In genomic region chr15:85865070-85865684, GRCh38 we compare ENCODE assay signal across 8 cellular contexts.
DNase-seq lines count a peak whose midpoint lies in the region; ATAC-seq and TF ChIP-seq lines count a peak whose summit lies in the region.

No MANE protein-coding gene starts in this region.

- H3K27ac Mint-ChIP-seq in activated CD4-positive, alpha-beta memory T cell treated with anti-CD3 and anti-CD28 coated beads for 36 hours, result no peak overlapping the region
- no peak overlapping the region for H3K27ac Mint-ChIP-seq in activated CD4-positive, alpha-beta memory T cell treated with anti-CD3 and anti-CD28 coated beads, Interleukin-2, amount 10 ng/mL, durations not matched to agents 7 days and 5 days

- H3K4me3 Mint-ChIP-seq in activated CD4-positive, alpha-beta memory T cell treated with anti-CD3 and anti-CD28 coated beads for 36 hours, result no peak overlapping the region
- no peak overlapping the region for H3K4me3 Mint-ChIP-seq in activated CD4-positive, alpha-beta memory T cell treated with anti-CD3 and anti-CD28 coated beads, Interleukin-2, amount 10 ng/mL, durations not matched to agents 7 days and 5 days

- peak; percentile 56 for TF ChIP-seq CTCF in WI38 (IDR thresholded peaks at IDR 0.05; ENCODE audit: low read depth, low read length)
- peak in 3 of 6 experiments; percentile 40 to 48 (median 46) for TF ChIP-seq CTCF in thyroid gland (IDR thresholded peaks at IDR 0.05)

- H3K27me3 Mint-ChIP-seq in activated CD4-positive, alpha-beta memory T cell treated with anti-CD3 and anti-CD28 coated beads for 36 hours, result no peaks in the 10 kb centered on the region
- peaks cover 19% of the 10 kb centered on the region for H3K27me3 Mint-ChIP-seq in activated CD4-positive, alpha-beta memory T cell treated with anti-CD3 and anti-CD28 coated beads, Interleukin-2, amount 10 ng/mL, durations not matched to agents 7 days and 5 days

- H3K9me3 Mint-ChIP-seq in activated CD4-positive, alpha-beta memory T cell treated with anti-CD3 and anti-CD28 coated beads for 36 hours, result no peaks in the 10 kb centered on the region
- no peaks in the 10 kb centered on the region for H3K9me3 Mint-ChIP-seq in activated CD4-positive, alpha-beta memory T cell treated with anti-CD3 and anti-CD28 coated beads, Interleukin-2, amount 10 ng/mL, durations not matched to agents 7 days and 5 days

- DNase-seq in activated CD4-positive, alpha-beta memory T cell treated with anti-CD3 and anti-CD28 coated beads for 36 hours, result peak; percentile 29
- no peak for DNase-seq in activated CD4-positive, alpha-beta memory T cell treated with anti-CD3 and anti-CD28 coated beads, Interleukin-2, amount 10 ng/mL, durations not matched to agents 7 days and 5 days
- peak; percentile 61 for DNase-seq in KBM-7
- peak; percentile 9 to 21 for DNase-seq in hippocampal formation (lab: John Stamatoyannopoulos, UW)
- peak; percentile 10 to 13 for DNase-seq in thyroid gland

- no peak overlapping the region for H3K27ac ChIP-seq in thyroid gland

- peaks cover 2% of the 10 kb centered on the region for H3K4me1 Mint-ChIP-seq in activated CD4-positive, alpha-beta memory T cell treated with anti-CD3 and anti-CD28 coated beads for 36 hours (ENCODE audit: low read depth)
- no peaks in the 10 kb centered on the region for H3K4me1 Mint-ChIP-seq in activated CD4-positive, alpha-beta memory T cell treated with anti-CD3 and anti-CD28 coated beads, Interleukin-2, amount 10 ng/mL, durations not matched to agents 7 days and 5 days

- no peaks in the 10 kb centered on the region for H3K36me3 Mint-ChIP-seq in activated CD4-positive, alpha-beta memory T cell treated with anti-CD3 and anti-CD28 coated beads for 36 hours
- H3K36me3 Mint-ChIP-seq in activated CD4-positive, alpha-beta memory T cell treated with anti-CD3 and anti-CD28 coated beads, Interleukin-2, amount 10 ng/mL, durations not matched to agents 7 days and 5 days (ENCODE audit: low read depth), result no peaks in the 10 kb centered on the region

- TF ChIP-seq POLR2A in thyroid gland (IDR thresholded peaks at IDR 0.05), result no peak

- CTCF ChIA-PET in activated CD4-positive, alpha-beta memory T cell treated with anti-CD3 and anti-CD28 coated beads for 36 hours (lab: Charles Lee), result interaction anchor here (0.9 to 1.4 kb wide), 6 partner anchors 369 to 879 kb away, joined by 3 to 4 read pairs (median 3); no protein-coding TSS in a partner anchor
- CTCF ChIA-PET in activated CD4-positive, alpha-beta memory T cell treated with anti-CD3 and anti-CD28 coated beads, Interleukin-2, amount 10 ng/mL, durations not matched to agents 7 days and 5 days (lab: Charles Lee), result interaction anchor here (0.6 to 1.0 kb wide), 3 partner anchors 11 to 102 kb away, joined by 3 to 8 read pairs (median 4); no protein-coding TSS in a partner anchor

- no peak overlapping the region for H3K4me3 ChIP-seq in WI38 (ENCODE audit: low read depth, low read length)
- H3K4me3 ChIP-seq in thyroid gland (replicated peaks in 1 of 3), result no peak overlapping the region

- no peak for ATAC-seq in GM19455 (IDR thresholded peaks at IDR 0.05; ENCODE audit: unreplicated experiment)
- no peak for ATAC-seq in HG03378 (IDR thresholded peaks at IDR 0.05; ENCODE audit: unreplicated experiment)

- intact Hi-C loops in activated CD4-positive, alpha-beta memory T cell treated with anti-CD3 and anti-CD28 coated beads for 36 hours (cut with micrococcal nuclease), result loop anchor here (5.0 to 10.0 kb wide), 2 partner anchors 877 to 1740 kb away; no protein-coding TSS in a partner anchor
- intact Hi-C loops in thyroid gland (cut with DNase I), result no loop called here

- WGBS in thyroid gland, 2 donors, result 6 to 15% methylated on average over 6 of the region's 6 CpGs

- H3K9me3 ChIP-seq in thyroid gland, result no peaks in the 10 kb centered on the region

- in situ Hi-C loops in KBM-7 (cut with MboI; ENCODE audit: low pct_unique_long_range_greater_than_20kb, low sequenced_read_pairs), result loop anchor here (25.0 kb wide), 1 partner anchor 872 kb away; no protein-coding TSS in a partner anchor

- no peaks in the 10 kb centered on the region for H3K4me1 ChIP-seq in thyroid gland

- POLR2A ChIA-PET in activated CD4-positive, alpha-beta memory T cell treated with anti-CD3 and anti-CD28 coated beads for 36 hours (lab: Charles Lee), result no interaction called here
- POLR2A ChIA-PET in activated CD4-positive, alpha-beta memory T cell treated with anti-CD3 and anti-CD28 coated beads, Interleukin-2, amount 10 ng/mL, durations not matched to agents 7 days and 5 days (lab: Charles Lee), result no interaction called here

- H3K27me3 ChIP-seq in thyroid gland, result no peaks in the 10 kb centered on the region

- no peaks in the 10 kb centered on the region for H3K36me3 ChIP-seq in thyroid gland
